ENCODE assay signal across 26 cellular contexts in genomic region chr3:76998555-76998954, GRCh38. TPM values are rescaled to one million over a fixed set of nuclear protein-coding genes. Genes with fewer than 3 reads are reported as not detected.
DNase-seq lines count a peak whose midpoint lies in the region; ATAC-seq, FAIRE-seq and TF ChIP-seq lines count a peak whose summit lies in the region.
"Had no signal": no experiment of that assay in that cellular context is flagged by ENCODE, and none has a peak within 500 bp of the region (broad histone marks: within the 10 kb centered on the region; RNA-seq: fewer than 3 reads in every experiment).

No MANE protein-coding gene starts in this region.

- peak overlapping the region; percentile 42 for H3K27ac ChIP-seq in foreskin keratinocyte
- H3K27ac ChIP-seq: PC-9, SJSA1 had no signal

- H3K4me1 ChIP-seq in foreskin keratinocyte = peaks cover 5% of the 10 kb centered on the region
- H3K4me1 ChIP-seq: SJSA1 had no signal

- TF ChIP-seq CTCF in bronchial epithelial cell (IDR thresholded peaks at IDR 0.05; ENCODE audit: insufficient read depth, low read length, severe bottlenecking) (no peak), foreskin keratinocyte (conservative IDR thresholded peaks at IDR 0.05) (no peak)

- no peak for FAIRE-seq in bronchial epithelial cell (lab: Jason Lieb, UNC)
- FAIRE-seq: GM19239 had no signal

- DNase-seq in NCI-H446 (lab: John Stamatoyannopoulos, UW) (peak; percentile 12 to 71), bronchial epithelial cell (ENCODE audit: low read depth) (peak; percentile 75), foreskin keratinocyte (peak; percentile 39 to 81), left kidney (ENCODE audit: low read depth, low spot score) (peak; percentile 21), HuH-7 (ENCODE audit: low spot score) (no peak)
- DNase-seq: 8988T; ACHN; DMS153; DND-41; IMR-90; KG1; MG63; NCI-H1417 treated with DMSO at 0.1 percent for 48 hours; NCI-H1694 treated with DMSO at 0.1 percent for 48 hours; NCI-H2081; NCI-H226; NCI-H524; NCI-H774; NK-92 treated with Interleukin-12 subunit alpha and Interleukin-12 subunit beta, amount 100 ng/mL, for 24 hours; PC-9; Right ventricle myocardium superior had no signal

- peak; percentile 77 for ATAC-seq in foreskin keratinocyte
- no peak for ATAC-seq in HG02870 (IDR thresholded peaks at IDR 0.05; ENCODE audit: unreplicated experiment)
- no peak for ATAC-seq in GM21737 (IDR thresholded peaks at IDR 0.05; ENCODE audit: unreplicated experiment)

- no peak overlapping the region for H3K4me3 ChIP-seq in bronchial epithelial cell (ENCODE audit: low read depth, low read length)
- H3K4me3 ChIP-seq: MG63, PC-9, SJSA1 had no signal

- H3K27me3 ChIP-seq in bronchial epithelial cell (ENCODE audit: control insufficient read depth, insufficient read depth, low read length) (no peaks in the 10 kb centered on the region), foreskin keratinocyte (no peaks in the 10 kb centered on the region)
- H3K27me3 ChIP-seq: MG63, SJSA1 had no signal

- H3K36me3 ChIP-seq in bronchial epithelial cell (ENCODE audit: control insufficient read depth, insufficient read depth, low read length) = no peaks in the 10 kb centered on the region
- H3K36me3 ChIP-seq: MG63, SJSA1 had no signal

RNA-seq across cellular contexts. Expression of gene ROBO2, which starts 41.3 kb away (rescaled TPM):
- total RNA-seq in bronchial epithelial cell (0.26 and 0.79 TPM in 2 replicates), foreskin keratinocyte (0.75 and 0.88 TPM in 2 replicates)
- polyA plus RNA-seq in foreskin keratinocyte = 0.16 and 0.27 TPM in 2 replicates
- total RNA-seq: RPMI7951, SJSA1 had no signal
